Comparison of ENCODE assay signal across 11 cellular contexts in genomic region chr3:73415118-73415517, GRCh38.
"Had no signal": no experiment of that assay in that cellular context is flagged by ENCODE, and none has a peak within 500 bp of the region (broad histone marks: within the 10 kb centered on the region; RNA-seq: fewer than 3 reads in every experiment).

No MANE protein-coding gene starts in this region.

- H3K4me2 ChIP-seq: KMS-11 had no signal

- H3K27ac Mint-ChIP-seq: HFFc6 had no signal

- H3K9ac ChIP-seq: GM23248, KMS-11 had no signal

- H3K9me3 Mint-ChIP-seq: H9, HFFc6 had no signal

- DNase-seq: GM23248, GOT3, H9, HCEC 1CT, HFFc6, IMR-90, KBM-7 had no signal

- H2AFZ ChIP-seq: GM23248 had no signal

- H3K4me3 Mint-ChIP-seq: H9, HFFc6 had no signal

- H3K4me3 ChIP-seq: GM23248 had no signal

- FAIRE-seq: H54, HTR-8/SVneo had no signal

- H3K27ac ChIP-seq: GM23248, HL-60, KMS-11 had no signal
